1 cellular context compared by ENCODE assay signal in the genomic region with DNA sequence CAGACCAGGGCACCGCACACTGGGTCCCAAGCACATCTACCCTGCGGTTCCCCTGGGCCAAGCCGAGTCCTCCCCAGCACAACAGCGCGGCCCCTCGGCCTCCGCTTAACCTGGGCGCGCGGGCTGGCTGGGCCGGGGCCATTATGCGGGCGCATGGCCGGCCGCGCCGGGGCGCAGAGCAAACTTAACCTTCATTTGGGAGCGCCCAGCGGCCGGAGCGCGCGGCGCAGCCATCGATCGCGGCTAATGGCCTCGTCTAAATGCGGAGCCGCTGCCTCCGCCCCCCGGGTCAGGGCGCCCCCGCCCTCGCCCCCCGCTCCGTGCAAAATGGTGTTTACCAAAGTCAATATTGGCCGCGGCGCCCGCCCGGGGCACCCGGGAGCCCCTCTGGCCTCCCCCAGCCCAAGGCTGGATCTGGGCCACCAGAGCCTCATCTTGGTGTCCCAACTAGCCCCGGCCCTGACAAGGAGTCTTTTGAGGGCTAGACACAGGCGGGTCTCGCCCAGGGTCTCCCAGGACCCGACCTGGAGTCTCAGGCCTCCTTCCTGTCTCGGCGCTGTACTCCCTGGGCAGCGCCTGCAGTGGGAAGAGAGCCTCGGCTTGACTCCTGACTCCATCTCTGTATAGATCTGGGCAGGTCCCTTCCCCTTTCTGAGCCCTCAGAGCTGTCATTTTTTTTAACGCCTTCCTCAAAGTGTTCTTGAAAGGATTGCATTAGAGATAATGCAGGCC.
TF ChIP-seq lines count a peak whose summit lies in the region.

No MANE protein-coding gene starts in this region.

TF ChIP-seq in GM23338, 12 proteins besides CTCF, POLR2A, EP300 and RAD21 (continued from another document):
- TF ChIP-seq, protein P1, sequence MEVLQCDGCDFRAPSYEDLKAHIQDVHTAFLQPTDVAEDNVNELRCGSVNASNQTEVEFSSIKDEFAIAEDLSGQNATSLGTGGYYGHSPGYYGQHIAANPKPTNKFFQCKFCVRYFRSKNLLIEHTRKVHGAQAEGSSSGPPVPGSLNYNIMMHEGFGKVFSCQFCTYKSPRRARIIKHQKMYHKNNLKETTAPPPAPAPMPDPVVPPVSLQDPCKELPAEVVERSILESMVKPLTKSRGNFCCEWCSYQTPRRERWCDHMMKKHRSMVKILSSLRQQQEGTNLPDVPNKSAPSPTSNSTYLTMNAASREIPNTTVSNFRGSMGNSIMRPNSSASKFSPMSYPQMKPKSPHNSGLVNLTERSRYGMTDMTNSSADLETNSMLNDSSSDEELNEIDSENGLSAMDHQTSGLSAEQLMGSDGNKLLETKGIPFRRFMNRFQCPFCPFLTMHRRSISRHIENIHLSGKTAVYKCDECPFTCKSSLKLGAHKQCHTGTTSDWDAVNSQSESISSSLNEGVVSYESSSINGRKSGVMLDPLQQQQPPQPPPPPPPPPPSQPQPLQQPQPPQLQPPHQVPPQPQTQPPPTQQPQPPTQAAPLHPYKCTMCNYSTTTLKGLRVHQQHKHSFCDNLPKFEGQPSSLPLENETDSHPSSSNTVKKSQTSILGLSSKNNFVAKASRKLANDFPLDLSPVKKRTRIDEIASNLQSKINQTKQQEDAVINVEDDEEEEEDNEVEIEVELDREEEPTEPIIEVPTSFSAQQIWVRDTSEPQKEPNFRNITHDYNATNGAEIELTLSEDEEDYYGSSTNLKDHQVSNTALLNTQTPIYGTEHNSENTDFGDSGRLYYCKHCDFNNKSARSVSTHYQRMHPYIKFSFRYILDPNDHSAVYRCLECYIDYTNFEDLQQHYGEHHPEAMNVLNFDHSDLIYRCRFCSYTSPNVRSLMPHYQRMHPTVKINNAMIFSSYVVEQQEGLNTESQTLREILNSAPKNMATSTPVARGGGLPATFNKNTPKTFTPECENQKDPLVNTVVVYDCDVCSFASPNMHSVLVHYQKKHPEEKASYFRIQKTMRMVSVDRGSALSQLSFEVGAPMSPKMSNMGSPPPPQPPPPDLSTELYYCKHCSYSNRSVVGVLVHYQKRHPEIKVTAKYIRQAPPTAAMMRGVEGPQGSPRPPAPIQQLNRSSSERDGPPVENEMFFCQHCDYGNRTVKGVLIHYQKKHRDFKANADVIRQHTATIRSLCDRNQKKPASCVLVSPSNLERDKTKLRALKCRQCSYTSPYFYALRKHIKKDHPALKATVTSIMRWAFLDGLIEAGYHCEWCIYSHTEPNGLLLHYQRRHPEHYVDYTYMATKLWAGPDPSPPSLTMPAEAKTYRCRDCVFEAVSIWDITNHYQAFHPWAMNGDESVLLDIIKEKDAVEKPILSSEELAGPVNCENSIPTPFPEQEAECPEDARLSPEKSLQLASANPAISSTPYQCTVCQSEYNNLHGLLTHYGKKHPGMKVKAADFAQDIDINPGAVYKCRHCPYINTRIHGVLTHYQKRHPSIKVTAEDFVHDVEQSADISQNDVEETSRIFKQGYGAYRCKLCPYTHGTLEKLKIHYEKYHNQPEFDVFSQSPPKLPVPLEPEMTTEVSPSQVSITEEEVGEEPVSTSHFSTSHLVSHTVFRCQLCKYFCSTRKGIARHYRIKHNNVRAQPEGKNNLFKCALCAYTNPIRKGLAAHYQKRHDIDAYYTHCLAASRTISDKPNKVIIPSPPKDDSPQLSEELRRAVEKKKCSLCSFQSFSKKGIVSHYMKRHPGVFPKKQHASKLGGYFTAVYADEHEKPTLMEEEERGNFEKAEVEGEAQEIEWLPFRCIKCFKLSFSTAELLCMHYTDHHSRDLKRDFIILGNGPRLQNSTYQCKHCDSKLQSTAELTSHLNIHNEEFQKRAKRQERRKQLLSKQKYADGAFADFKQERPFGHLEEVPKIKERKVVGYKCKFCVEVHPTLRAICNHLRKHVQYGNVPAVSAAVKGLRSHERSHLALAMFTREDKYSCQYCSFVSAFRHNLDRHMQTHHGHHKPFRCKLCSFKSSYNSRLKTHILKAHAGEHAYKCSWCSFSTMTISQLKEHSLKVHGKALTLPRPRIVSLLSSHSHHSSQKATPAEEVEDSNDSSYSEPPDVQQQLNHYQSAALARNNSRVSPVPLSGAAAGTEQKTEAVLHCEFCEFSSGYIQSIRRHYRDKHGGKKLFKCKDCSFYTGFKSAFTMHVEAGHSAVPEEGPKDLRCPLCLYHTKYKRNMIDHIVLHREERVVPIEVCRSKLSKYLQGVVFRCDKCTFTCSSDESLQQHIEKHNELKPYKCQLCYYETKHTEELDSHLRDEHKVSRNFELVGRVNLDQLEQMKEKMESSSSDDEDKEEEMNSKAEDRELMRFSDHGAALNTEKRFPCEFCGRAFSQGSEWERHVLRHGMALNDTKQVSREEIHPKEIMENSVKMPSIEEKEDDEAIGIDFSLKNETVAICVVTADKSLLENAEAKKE (CRISPR knock-in tag; IDR thresholded peaks at IDR 0.05), result no peak
TF ChIP-seq in GM23338: peak in this region for 1.
